ENCODE assay signal across 8 cellular contexts in the genomic region with DNA sequence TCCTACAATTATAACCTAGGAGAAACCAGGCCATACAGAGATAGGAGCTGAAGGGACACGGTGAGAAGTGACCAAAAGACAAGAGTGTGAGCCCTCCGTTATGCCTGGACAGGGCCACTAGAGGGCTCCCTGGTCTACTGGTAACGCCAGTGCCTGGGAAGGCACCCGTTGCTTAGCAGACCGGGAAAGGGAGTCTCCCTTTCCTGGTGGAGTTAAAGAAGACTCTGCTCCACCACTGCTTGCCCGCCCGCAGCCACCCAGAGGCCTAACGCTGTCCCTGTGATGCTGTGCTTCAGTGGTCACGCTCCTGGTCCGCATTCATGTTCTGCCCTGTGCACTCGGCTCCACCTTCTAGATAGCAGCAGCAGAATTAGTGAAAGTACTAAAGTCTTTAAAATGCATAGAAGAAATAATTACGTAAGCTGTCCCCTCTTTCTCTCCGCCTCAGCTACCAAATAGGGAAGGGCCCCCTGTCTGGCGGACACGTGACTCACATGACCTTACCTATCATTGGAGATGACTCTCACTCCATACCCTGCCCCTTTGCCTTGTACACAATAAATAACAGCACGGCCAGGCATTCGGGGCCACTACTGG.
DNase-seq lines count a peak whose midpoint lies in the region; ATAC-seq and TF ChIP-seq lines count a peak whose summit lies in the region.

No MANE protein-coding gene starts in this region.

- H3F3A ChIP-seq in DOHH2 (ENCODE audit: control insufficient read depth, insufficient read depth) = no peaks in the 10 kb centered on the region

- TF ChIP-seq CTCF in DOHH2 (IDR thresholded peaks at IDR 0.05; ENCODE audit: low read depth, low read length, poor library complexity, severe bottlenecking) = peak; percentile 93

- no peaks in the 10 kb centered on the region for H3K79me2 ChIP-seq in DOHH2 (ENCODE audit: control insufficient read depth, low read length)

- H3K4me1 ChIP-seq in DOHH2 (ENCODE audit: control insufficient read depth, low read length) = peaks cover 16% of the 10 kb centered on the region

- DNase-seq in NCI-H748 treated with DMSO at 0.1 percent for 48 hours (lab: John Stamatoyannopoulos, UW) (peak; percentile 46), medulla oblongata (ENCODE audit: extremely low spot score) (peak; percentile 92)
- DNase-seq in activated CD4-positive, alpha-beta T cell treated with anti-CD3 and anti-CD28 coated beads, Interleukin-2, amount 50 U/mL, for 48 hours = peak; percentile 75 to 81
- DNase-seq in effector CD8-positive, alpha-beta T cell (lab: John Stamatoyannopoulos, UW) = peak; percentile 43
- peak; percentile 38 to 70 (median 46) for DNase-seq in stimulated activated CD4-positive, alpha-beta T cell treated with anti-CD3 and anti-CD28 coated beads, TNF-alpha, amount 100 ng/mL, for 48 hours (ENCODE audit: low read depth in 3 of 3)

- peak overlapping the region; percentile 62 for H3K4me3 ChIP-seq in DOHH2 (ENCODE audit: low read length)

- H3K9me3 ChIP-seq in DOHH2 (ENCODE audit: control insufficient read depth, insufficient read depth, low read length) = no peaks in the 10 kb centered on the region

- H3K36me3 ChIP-seq in DOHH2 (ENCODE audit: control insufficient read depth, low read length) = no peaks in the 10 kb centered on the region

- no peaks in the 10 kb centered on the region for H3K27me3 ChIP-seq in DOHH2 (ENCODE audit: control insufficient read depth, low read length)

- peak; percentile 73 for ATAC-seq in HG03565 (IDR thresholded peaks at IDR 0.05; ENCODE audit: unreplicated experiment)
- ATAC-seq in GM21360 (IDR thresholded peaks at IDR 0.05; ENCODE audit: unreplicated experiment) = no peak

- peak overlapping the region; percentile 70 for H3K4me2 ChIP-seq in DOHH2 (ENCODE audit: low read length)

- no peaks in the 10 kb centered on the region for H4K20me1 ChIP-seq in DOHH2 (ENCODE audit: control insufficient read depth, insufficient read depth, low read depth, low read length)

- H3K9me2 ChIP-seq in DOHH2 (replicated peaks; ENCODE audit: control insufficient read depth, low read length) = no peaks in the 10 kb centered on the region

- no peak overlapping the region for H3K27ac ChIP-seq in DOHH2 (ENCODE audit: low read depth, low read length)
